Comparison of ENCODE assay signal across 27 cellular contexts in the genomic region with DNA sequence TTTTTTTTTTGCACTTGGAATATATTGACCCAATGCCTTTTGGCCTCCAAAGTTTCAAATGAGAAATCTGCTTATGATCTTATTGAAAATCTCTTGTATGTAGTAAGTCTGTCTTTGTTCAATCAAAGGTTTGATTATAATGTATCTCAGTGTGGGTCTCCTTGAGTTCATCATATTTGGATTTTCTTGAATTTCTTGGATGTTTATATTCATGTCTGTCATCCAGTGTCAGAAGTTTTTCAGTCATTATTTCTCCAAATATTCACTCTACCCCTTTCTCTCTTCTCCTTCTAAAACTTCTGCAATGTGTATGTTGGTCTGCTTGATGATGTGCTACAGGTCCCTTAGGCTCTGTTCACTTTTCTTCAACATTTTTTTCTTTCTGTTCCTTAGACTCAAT.
DNase-seq lines count a peak whose midpoint lies in the region; TF ChIP-seq lines count a peak whose summit lies in the region.
"Had no signal": no experiment of that assay in that cellular context is flagged by ENCODE, and none has a peak within 500 bp of the region (broad histone marks: within the 10 kb centered on the region; RNA-seq: fewer than 3 reads in every experiment).

No MANE protein-coding gene starts in this region.

- no peaks in the 10 kb centered on the region for H3K9me3 ChIP-seq in HEK293 (ENCODE audit: control insufficient read depth, insufficient read depth, low read depth, low read length)
- H3K9me3 ChIP-seq: A549, BE2C, Caco-2 had no signal

- POLR2A ChIA-PET in HEK293 (lab: Yijun Ruan, JAX): no interaction called here

- H3K4me1 ChIP-seq in HEK293 (ENCODE audit: control insufficient read depth, insufficient read depth, low read length): no peaks in the 10 kb centered on the region
- H3K4me1 ChIP-seq: A549, BE2C, Caco-2 had no signal

- H3K4me3 ChIP-seq in HEK293 (ENCODE audit: low read depth, low read length): no peak overlapping the region
- H3K4me3 ChIP-seq: A549; BLaER1; BLaER1 treated with 17β-estradiol and CSF1 and Interleukin-3, amounts not matched to agents 10 nM and 100 nM had no signal

- no peak for DNase-seq in NCI-H774 (lab: John Stamatoyannopoulos, UW)
- DNase-seq: 8988T; ACHN; AML-193; BE2C; C1 segment of cervical spinal cord; Caco-2; Calu3; CD4-positive, alpha-beta memory T cell; CD4-positive, alpha-beta T cell; CD4-positive, CD25-positive, alpha-beta regulatory T cell; CD8-positive, alpha-beta memory T cell; CD8-positive, alpha-beta T cell; COR-L47; DMS 273 treated with DMSO at 0.1 percent for 48 hours; DMS153; DMS53; DMS79; DMS79 treated with DMSO at 0.1 percent for 48 hours; DND-41; EL had no signal

- CTCF ChIA-PET in HEK293 (lab: Yijun Ruan, JAX): no interaction called here

- no peak for TF ChIP-seq CTCF in HEK293 (tag by site-specific recombination; IDR thresholded peaks at IDR 0.05)

- H3K27ac ChIP-seq in HEK293 (ENCODE audit: extremely low read depth, low read depth, low read length): no peak overlapping the region
- H3K27ac ChIP-seq: 22Rv1; A549; BLaER1; BLaER1 treated with 17β-estradiol and CSF1 and Interleukin-3, amounts not matched to agents 10 nM and 100 nM; C4-2B had no signal

- H3K36me3 ChIP-seq in HEK293 (ENCODE audit: control insufficient read depth in 2 of 2, insufficient read depth in 1 of 2, low read length in 2 of 2): no peaks in the 10 kb centered on the region
- H3K36me3 ChIP-seq: BE2C; BLaER1; BLaER1 treated with 17β-estradiol and CSF1 and Interleukin-3, amounts not matched to agents 10 nM and 100 nM had no signal

TF ChIP-seq in HEK293, 187 proteins besides CTCF, POLR2A, EP300 and RAD21:
- TF ChIP-seq ZNF558 (tag by site-specific recombination; IDR thresholded peaks at IDR 0.05) (peak; percentile 95), ZNF670 (tag by site-specific recombination; IDR thresholded peaks at IDR 0.05; ENCODE audit: low read depth) (no peak)
